In genomic region chr1:231272880-231273279, GRCh38 we compare ENCODE assay signal across 15 cellular contexts. TPM values are rescaled to one million over a fixed set of nuclear protein-coding genes. Genes with fewer than 3 reads are reported as not detected.
A peak's percentile ranks its signal among the peaks of the same experiment; 100 is the strongest.
DNase-seq lines count a peak whose midpoint lies in the region; ATAC-seq and TF ChIP-seq lines count a peak whose summit lies in the region.
"Had no signal": no experiment of that assay in that cellular context is flagged by ENCODE, and none has a peak within 500 bp of the region (broad histone marks: within the 10 kb centered on the region; RNA-seq: fewer than 3 reads in every experiment).

No MANE protein-coding gene starts in this region.

- DNase-seq in NCI-H510A treated with DMSO at 0.1 percent for 48 hours (lab: John Stamatoyannopoulos, UW) (peak; percentile 28), NCI-H510A (lab: John Stamatoyannopoulos, UW) (no peak), LHCN-M2 (ENCODE audit: low read depth) (peak; percentile 6), cardiac fibroblast (ENCODE audit: low read depth in 2 of 2) (peak; percentile 26 to 53), mesothelial cell of epicardium (ENCODE audit: low spot score in 2 of 2, unreplicated experiment in 2 of 2) (no peak), NCI-H446 treated with DMSO at 0.1 percent for 48 hours (lab: John Stamatoyannopoulos, UW) (no peak), NCI-H446 (lab: John Stamatoyannopoulos, UW) (no peak)
- DNase-seq in naive thymus-derived CD4-positive, alpha-beta T cell: peak in 1 of 9 donors; percentile 33
- DNase-seq: activated effector memory CD4-positive, alpha-beta T cell treated with anti-CD3 and anti-CD28 coated beads, Interleukin-2, amount 50 U/mL, for 16 hours; Caco-2; hippocampal formation; NCI-H1105 treated with DMSO at 0.1 percent for 48 hours; NCI-H524 treated with DMSO at 0.1 percent for 48 hours; Right ventricle myocardium superior had no signal

- peak overlapping the region; percentile 28 to 99 (median 93) for H3K27ac Mint-ChIP-seq in naive thymus-derived CD4-positive, alpha-beta T cell
- no peak overlapping the region for H3K27ac Mint-ChIP-seq in mesothelial cell of epicardium

- CTCF ChIA-PET in naive thymus-derived CD4-positive, alpha-beta T cell (lab: Charles Lee): no interaction called here

- no peaks in the 10 kb centered on the region for H3K27me3 Mint-ChIP-seq in naive thymus-derived CD4-positive, alpha-beta T cell
- no peaks in the 10 kb centered on the region for H3K27me3 Mint-ChIP-seq in mesothelial cell of epicardium (ENCODE audit: low read depth)

- H3K27ac ChIP-seq in naive thymus-derived CD4-positive, alpha-beta T cell (ENCODE audit: low read depth, low read length): no peak overlapping the region
- H3K27ac ChIP-seq: suprapubic skin had no signal

- H3K4me3 ChIP-seq in cardiac fibroblast (replicated peaks in 1 of 2; ENCODE audit: low read depth in 2 of 2, low read length in 2 of 2): no peak overlapping the region
- H3K4me3 ChIP-seq in naive thymus-derived CD4-positive, alpha-beta T cell (ENCODE audit: low read length): no peak overlapping the region
- H3K4me3 ChIP-seq: suprapubic skin had no signal

- intact Hi-C loops in naive thymus-derived CD4-positive, alpha-beta T cell (cut with micrococcal nuclease): loop anchor here in 1 of 2 donors (1.0 to 5.0 kb wide), 3 partner anchors 32 to 329 kb away; partner anchors contain the start of genes GNPAT and SPRTN

- peaks cover 0 to 3% of the 10 kb centered on the region in 2 donors for H3K4me1 ChIP-seq in naive thymus-derived CD4-positive, alpha-beta T cell (ENCODE audit: control insufficient read depth in 2 of 2, insufficient read depth in 2 of 2, low read length in 2 of 2)
- H3K4me1 ChIP-seq: Caco-2, suprapubic skin had no signal

- ATAC-seq in naive thymus-derived CD4-positive, alpha-beta T cell: no peak

- H3K4me1 Mint-ChIP-seq in naive thymus-derived CD4-positive, alpha-beta T cell: peaks cover 6 to 52% (median 24%) of the 10 kb centered on the region in 7 donors
- no peaks in the 10 kb centered on the region for H3K4me1 Mint-ChIP-seq in mesothelial cell of epicardium

- TF ChIP-seq CTCF in cardiac fibroblast (IDR thresholded peaks at IDR 0.05; ENCODE audit: low read depth, low read length) (no peak), mesothelial cell of epicardium (IDR thresholded peaks at IDR 0.05; ENCODE audit: unreplicated experiment) (no peak)

- H3K36me3 Mint-ChIP-seq in naive thymus-derived CD4-positive, alpha-beta T cell: peaks cover 21 to 65% (median 64%) of the 10 kb centered on the region in 5 donors
- peaks cover 43% of the 10 kb centered on the region for H3K36me3 Mint-ChIP-seq in mesothelial cell of epicardium

- H3K9me3 Mint-ChIP-seq in naive thymus-derived CD4-positive, alpha-beta T cell: peaks cover 0 to 2% (median 0%) of the 10 kb centered on the region in 11 donors
- H3K9me3 Mint-ChIP-seq in mesothelial cell of epicardium: no peaks in the 10 kb centered on the region

- H3K27me3 ChIP-seq in naive thymus-derived CD4-positive, alpha-beta T cell (ENCODE audit: control insufficient read depth in 2 of 2, insufficient read depth in 2 of 2, low read length in 2 of 2): no peaks in the 10 kb centered on the region
- H3K27me3 ChIP-seq: suprapubic skin had no signal

- POLR2A ChIA-PET in naive thymus-derived CD4-positive, alpha-beta T cell (lab: Charles Lee): no interaction called here

- peaks cover 0 to 54% (median under 1%) of the 10 kb centered on the region in 3 experiments for H3K36me3 ChIP-seq in naive thymus-derived CD4-positive, alpha-beta T cell (ENCODE audit: control insufficient read depth in 2 of 3, insufficient read depth in 3 of 3, low read length in 3 of 3)

- H3K9me3 ChIP-seq in naive thymus-derived CD4-positive, alpha-beta T cell (ENCODE audit: control insufficient read depth in 2 of 3, low read length in 3 of 3): no peaks in the 10 kb centered on the region
- H3K9me3 ChIP-seq: Caco-2, suprapubic skin had no signal

- H3K4me3 Mint-ChIP-seq in naive thymus-derived CD4-positive, alpha-beta T cell: peak overlapping the region in 7 of 10 donors; percentile 28 to 81 (median 60)
- H3K4me3 Mint-ChIP-seq in mesothelial cell of epicardium: no peak overlapping the region

RNA-seq across cellular contexts. Expression of gene GNPAT, which starts 31.9 kb away (rescaled TPM):
- 79.7 TPM in 2 replicates for total RNA-seq in LHCN-M2 (2014; rRNA removed)
- 32.6 TPM for polyA plus RNA-seq in LHCN-M2 (2012)
- total RNA-seq in naive thymus-derived CD4-positive, alpha-beta T cell: 10 to 100 TPM; 17.3 to 41.0 (median 35.5) TPM
- polyA plus RNA-seq in naive thymus-derived CD4-positive, alpha-beta T cell: 10 to 100 TPM; 30.1 to 34.4 TPM
- total RNA-seq in mesothelial cell of epicardium: 33.4 to 36.3 TPM (median 34.0 TPM) in 3 replicates

Comparison
In these comparisons a context has a peak if more than half of its experiments do, and no peak if none do; other contexts are left out.
1. DNase-seq: peak in NCI-H510A treated with DMSO at 0.1 percent for 48 hours (single experiment), LHCN-M2 (single experiment) and cardiac fibroblast (2 of 2); none in NCI-H510A (single experiment), mesothelial cell of epicardium (0 of 2), NCI-H446 treated with DMSO at 0.1 percent for 48 hours (single experiment) and NCI-H446 (0 of 2).